27 cellular contexts compared by ENCODE assay signal in the genomic region with DNA sequence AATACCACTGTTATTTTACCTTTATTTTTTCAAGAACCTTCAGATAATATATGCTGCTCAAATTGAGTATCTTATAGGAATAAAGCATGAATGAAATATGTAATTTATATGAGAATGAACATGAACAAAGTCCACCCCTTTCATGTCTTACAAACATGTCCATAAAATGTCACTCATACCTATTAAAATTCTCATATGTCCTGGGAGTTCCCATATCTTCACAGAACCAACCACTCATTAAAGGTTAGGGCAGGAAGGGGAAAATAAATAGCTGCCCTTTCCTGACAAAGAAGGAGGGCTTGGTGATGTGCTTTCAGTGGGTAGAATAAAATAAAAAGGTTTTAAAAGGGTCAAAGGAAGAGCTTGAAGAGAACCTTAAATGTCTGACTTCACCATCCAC.
"Had no signal": no experiment of that assay in that cellular context is flagged by ENCODE, and none has a peak within 500 bp of the region (broad histone marks: within the 10 kb centered on the region; RNA-seq: fewer than 3 reads in every experiment).

No MANE protein-coding gene starts in this region.

- ATAC-seq: naive thymus-derived CD8-positive, alpha-beta T cell; natural killer cell treated with Interleukin-12 subunit alpha and Interleukin-12 subunit beta and Interleukin-15 and Interleukin-18, amount 100 ng/mL, for 72 hours; psoas muscle; right cardiac atrium; right lobe of liver; stimulated activated memory B cell treated with anti-CD40 and anti-IgM and Interleukin-4, amounts not matched to agents 10 μg/mL and 1 μg/mL and 100 μg/mL, for 72 hours; stimulated activated naive CD8-positive, alpha-beta T cell treated with anti-CD3 and anti-CD28 coated beads, Interleukin-15, amount 100 ng/mL, for 72 hours; stimulated activated naive CD8-positive, alpha-beta T cell treated with anti-CD3 and anti-CD28 coated beads, Interleukin-15, Interleukin-2, amounts not matched to agents 100 U/mL and 50 U/mL, for 24 hours; upper lobe of right lung had no signal

- H3K9me3 Mint-ChIP-seq: naive B cell; naive thymus-derived CD8-positive, alpha-beta T cell; natural killer cell treated with Interleukin-12 subunit alpha and Interleukin-12 subunit beta and Interleukin-15 and Interleukin-18, amount 100 ng/mL, for 72 hours; nephron progenitor cell; stimulated activated memory B cell treated with anti-CD40 and anti-IgM and Interleukin-4, amounts not matched to agents 10 μg/mL and 1 μg/mL and 100 μg/mL, for 72 hours; stimulated activated naive CD8-positive, alpha-beta T cell treated with anti-CD3 and anti-CD28 coated beads, Interleukin-15, amount 100 ng/mL, for 72 hours; type B pancreatic cell had no signal

- DNase-seq: naive B cell; naive thymus-derived CD8-positive, alpha-beta T cell; nephron progenitor cell; nucleus accumbens; posterior cingulate gyrus; psoas muscle; right cardiac atrium; right lobe of liver; sigmoid colon; small intestine; stimulated activated CD4-positive, alpha-beta T cell treated with anti-CD3 and anti-CD28 coated beads, Interleukin-15, amount 100 ng/mL, for 24 hours; stimulated activated CD4-positive, alpha-beta T cell treated with anti-CD3 and anti-CD28 coated beads, Interleukin-2, amount 100 ng/mL, for 24 hours; stimulated activated CD4-positive, alpha-beta T cell treated with anti-CD3 and anti-CD28 coated beads, Interleukin-2, amount 100 ng/mL, for 48 hours; stimulated activated CD4-positive, alpha-beta T cell treated with anti-CD3 and anti-CD28 coated beads, Interleukin-4, amount 100 ng/mL, for 24 hours; stimulated activated naive CD4-positive, alpha-beta T cell; stimulated activated naive CD8-positive, alpha-beta T cell treated with anti-CD3 and anti-CD28 coated beads, Interleukin-15, amount 100 ng/mL, for 72 hours; stimulated activated naive CD8-positive, alpha-beta T cell treated with anti-CD3 and anti-CD28 coated beads, Interleukin-15, Interleukin-2, amounts not matched to agents 100 U/mL and 50 U/mL, for 24 hours; substantia nigra; testis; tibial artery; transverse colon; upper lobe of right lung; uterus had no signal

- H3K27ac Mint-ChIP-seq: naive thymus-derived CD8-positive, alpha-beta T cell; natural killer cell treated with Interleukin-12 subunit alpha and Interleukin-12 subunit beta and Interleukin-15 and Interleukin-18, amount 100 ng/mL, for 72 hours; nephron progenitor cell; progenitor cell of endocrine pancreas; stimulated activated memory B cell treated with anti-CD40 and anti-IgM and Interleukin-4, amounts not matched to agents 10 μg/mL and 1 μg/mL and 100 μg/mL, for 72 hours; type B pancreatic cell had no signal

- H3K36me3 Mint-ChIP-seq: natural killer cell treated with Interleukin-12 subunit alpha and Interleukin-12 subunit beta and Interleukin-15 and Interleukin-18, amount 100 ng/mL, for 72 hours; stimulated activated memory B cell treated with anti-CD40 and anti-IgM and Interleukin-4, amounts not matched to agents 10 μg/mL and 1 μg/mL and 100 μg/mL, for 72 hours; type B pancreatic cell had no signal

- H3K4me3 Mint-ChIP-seq: naive B cell; naive thymus-derived CD8-positive, alpha-beta T cell; natural killer cell treated with Interleukin-12 subunit alpha and Interleukin-12 subunit beta and Interleukin-15 and Interleukin-18, amount 100 ng/mL, for 72 hours; nephron progenitor cell; stimulated activated memory B cell treated with anti-CD40 and anti-IgM and Interleukin-4, amounts not matched to agents 10 μg/mL and 1 μg/mL and 100 μg/mL, for 72 hours; stimulated activated naive CD8-positive, alpha-beta T cell treated with anti-CD3 and anti-CD28 coated beads, Interleukin-15, amount 100 ng/mL, for 72 hours; type B pancreatic cell had no signal

- H3K27me3 Mint-ChIP-seq: naive B cell; naive thymus-derived CD8-positive, alpha-beta T cell; natural killer cell treated with Interleukin-12 subunit alpha and Interleukin-12 subunit beta and Interleukin-15 and Interleukin-18, amount 100 ng/mL, for 72 hours; progenitor cell of endocrine pancreas; stimulated activated memory B cell treated with anti-CD40 and anti-IgM and Interleukin-4, amounts not matched to agents 10 μg/mL and 1 μg/mL and 100 μg/mL, for 72 hours; stimulated activated naive CD8-positive, alpha-beta T cell treated with anti-CD3 and anti-CD28 coated beads, Interleukin-15, amount 100 ng/mL, for 72 hours; type B pancreatic cell had no signal
